In genomic region chr19:4984448-4984990, GRCh38 we compare ENCODE assay signal across 20 cellular contexts. TPM values are rescaled to one million over a fixed set of nuclear protein-coding genes. Genes with fewer than 3 reads are reported as not detected.
DNase-seq lines count a peak whose midpoint lies in the region; ATAC-seq and TF ChIP-seq lines count a peak whose summit lies in the region.
"Had no signal": no experiment of that assay in that cellular context is flagged by ENCODE, and none has a peak within 500 bp of the region (broad histone marks: within the 10 kb centered on the region; RNA-seq: fewer than 3 reads in every experiment).

No MANE protein-coding gene starts in this region.

- H3K36me3 ChIP-seq in BE2C, result no peaks in the 10 kb centered on the region
- peaks cover 6% of the 10 kb centered on the region for H3K36me3 ChIP-seq in WERI-Rb-1
- H3K36me3 ChIP-seq: sigmoid colon had no signal

- H3K27ac Mint-ChIP-seq in nephron progenitor cell, result peak overlapping the region; percentile 97
- H3K27ac Mint-ChIP-seq: CD8-positive, alpha-beta T cell; stimulated activated effector memory CD8-positive, alpha-beta T cell treated with anti-CD3 and anti-CD28 coated beads, Interleukin-12 subunit alpha, Interleukin-12 subunit beta, amount 100 ng/mL, for 72 hours had no signal

- peaks cover 20% of the 10 kb centered on the region for H3K4me1 ChIP-seq in BE2C
- H3K4me1 ChIP-seq: foreskin keratinocyte had no signal

- DNase-seq in BE2C, result peak; percentile 55
- peak; percentile 85 for DNase-seq in DMS79 (lab: John Stamatoyannopoulos, UW)
- DNase-seq in NCI-H510A (lab: John Stamatoyannopoulos, UW), result peak; percentile 63
- DNase-seq in nephron progenitor cell, result peak; percentile 44
- no peak for DNase-seq in WERI-Rb-1
- DNase-seq in stimulated activated CD4-positive, alpha-beta T cell treated with anti-CD3 and anti-CD28 coated beads, Interleukin-12 subunit alpha, Interleukin-12 subunit beta, amount 100 ng/mL, for 4 hours, result no peak
- DNase-seq in NOMO-1 treated with dmso at 0.1 percent for 144 hours (lab: John Stamatoyannopoulos, UW; ENCODE audit: unreplicated experiment), result no peak
- DNase-seq: activated CD4-positive, alpha-beta T cell treated with anti-CD3 and anti-CD28 coated beads, Interleukin-2, amount 50 U/mL, for 48 hours; activated gamma-delta T cell treated with Interleukin-2 at 50 U/mL for 16 hours; CD8-positive, alpha-beta T cell; foreskin keratinocyte; hippocampal formation; NCI-H226; NK-92 treated with Interleukin-12 subunit alpha and Interleukin-12 subunit beta, amount 100 ng/mL, for 24 hours; sigmoid colon had no signal

- no peaks in the 10 kb centered on the region for H3K9me3 Mint-ChIP-seq in nephron progenitor cell
- H3K9me3 Mint-ChIP-seq: CD8-positive, alpha-beta T cell; stimulated activated effector memory CD8-positive, alpha-beta T cell treated with anti-CD3 and anti-CD28 coated beads, Interleukin-12 subunit alpha, Interleukin-12 subunit beta, amount 100 ng/mL, for 72 hours; WTC11 had no signal

- H3K4me3 ChIP-seq in BE2C (ENCODE audit: low read depth, low read length) (no peak overlapping the region), WERI-Rb-1 (ENCODE audit: low read depth, low read length) (no peak overlapping the region)
- H3K4me3 ChIP-seq: sigmoid colon, SJSA1 had no signal

- no peak for ATAC-seq in HG02981 (IDR thresholded peaks at IDR 0.05; ENCODE audit: unreplicated experiment)
- ATAC-seq: CD8-positive, alpha-beta T cell; foreskin keratinocyte; stimulated activated effector memory CD8-positive, alpha-beta T cell treated with anti-CD3 and anti-CD28 coated beads, Interleukin-12 subunit alpha, Interleukin-12 subunit beta, amount 100 ng/mL, for 72 hours; WTC11 had no signal

- peaks cover 81% of the 10 kb centered on the region for H3K4me1 Mint-ChIP-seq in nephron progenitor cell

- TF ChIP-seq CTCF in BE2C (IDR thresholded peaks at IDR 0.05; ENCODE audit: low read depth, low read length) (no peak), nephron progenitor cell (IDR thresholded peaks at IDR 0.05) (no peak), WERI-Rb-1 (IDR thresholded peaks at IDR 0.05; ENCODE audit: low read depth, low read length) (no peak)

- H3K4me3 Mint-ChIP-seq in nephron progenitor cell, result peak overlapping the region; percentile 58
- H3K4me3 Mint-ChIP-seq: CD8-positive, alpha-beta T cell; stimulated activated effector memory CD8-positive, alpha-beta T cell treated with anti-CD3 and anti-CD28 coated beads, Interleukin-12 subunit alpha, Interleukin-12 subunit beta, amount 100 ng/mL, for 72 hours; WTC11 had no signal

- H3K27me3 Mint-ChIP-seq in nephron progenitor cell (ENCODE audit: low read depth, poor library complexity), result no peaks in the 10 kb centered on the region

- H3K27me3 ChIP-seq in BE2C, result no peaks in the 10 kb centered on the region
- no peaks in the 10 kb centered on the region for H3K27me3 ChIP-seq in WERI-Rb-1 (ENCODE audit: insufficient read depth, low read depth, severe bottlenecking)
- H3K27me3 ChIP-seq: foreskin keratinocyte, sigmoid colon, SJSA1 had no signal

- H3K9me3 ChIP-seq in BE2C (no peaks in the 10 kb centered on the region), WERI-Rb-1 (ENCODE audit: severe bottlenecking) (no peaks in the 10 kb centered on the region)
- H3K9me3 ChIP-seq: sigmoid colon, SJSA1 had no signal

- no peak overlapping the region for H3K27ac ChIP-seq in WERI-Rb-1
- H3K27ac ChIP-seq: epithelial cell of prostate, foreskin keratinocyte, SJSA1 had no signal

- H3K36me3 Mint-ChIP-seq in nephron progenitor cell (ENCODE audit: low read depth), result no peaks in the 10 kb centered on the region
- H3K36me3 Mint-ChIP-seq: WTC11 had no signal

RNA-seq across cellular contexts. Expression of gene KDM4B, which starts 15.6 kb away (rescaled TPM):
- polyA plus RNA-seq in BE2C (2012; ENCODE audit: insufficient read depth, insufficient read length, low read depth), result 40.8 TPM

Comparison
In these comparisons a context has a peak if more than half of its experiments do, and no peak if none do; other contexts are left out.
1. DNase-seq: peak in BE2C (single experiment), DMS79 (single experiment), NCI-H510A (single experiment) and nephron progenitor cell (single experiment); none in WERI-Rb-1 (single experiment), stimulated activated CD4-positive, alpha-beta T cell treated with anti-CD3 and anti-CD28 coated beads, Interleukin-12 subunit alpha, Interleukin-12 subunit beta, amount 100 ng/mL, for 4 hours (single experiment) and NOMO-1 treated with dmso at 0.1 percent for 144 hours (single experiment).